Comparison of ENCODE assay signal across 21 cellular contexts in the genomic region with DNA sequence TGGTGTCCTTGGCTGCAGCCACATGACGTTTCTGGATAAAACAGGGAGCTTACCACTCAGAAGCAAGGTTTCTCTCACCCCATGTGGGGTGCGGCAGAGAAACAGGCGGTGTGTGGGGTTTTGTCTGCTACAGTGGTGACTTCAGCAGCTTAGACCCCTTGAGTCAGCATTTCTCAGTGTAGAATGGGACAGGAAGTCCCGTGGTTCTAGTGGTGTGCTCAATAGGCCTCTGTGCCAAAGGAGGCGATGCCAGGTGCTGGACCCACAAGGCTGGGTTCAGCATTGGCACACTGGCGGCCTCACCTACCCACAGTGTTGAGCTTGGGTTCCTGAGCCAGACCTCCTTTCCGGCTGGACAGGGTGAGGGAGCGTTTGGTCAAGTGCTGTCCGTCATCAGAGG.
A peak's percentile ranks its signal among the peaks of the same experiment; 100 is the strongest.
DNase-seq lines count a peak whose midpoint lies in the region; ATAC-seq and TF ChIP-seq lines count a peak whose summit lies in the region.
"Had no signal": no experiment of that assay in that cellular context is flagged by ENCODE, and none has a peak within 500 bp of the region (broad histone marks: within the 10 kb centered on the region; RNA-seq: fewer than 3 reads in every experiment).

No MANE protein-coding gene starts in this region.

- POLR2A ChIA-PET in activated naive CD8-positive, alpha-beta T cell treated with anti-CD3 and anti-CD28 coated beads, Interleukin-2, amount 10 ng/mL, durations not matched to agents 7 days and 5 days (lab: Charles Lee), result no interaction called here
- POLR2A ChIA-PET in HEK293T (lab: Yijun Ruan, JAX), result no interaction called here

- H3K27me3 Mint-ChIP-seq in activated naive CD8-positive, alpha-beta T cell treated with anti-CD3 and anti-CD28 coated beads, Interleukin-2, amount 10 ng/mL, durations not matched to agents 7 days and 5 days, result peaks cover 10% of the 10 kb centered on the region
- H3K27me3 Mint-ChIP-seq in activated naive CD8-positive, alpha-beta T cell treated with anti-CD3 and anti-CD28 coated beads for 36 hours, result no peaks in the 10 kb centered on the region

- H3K4me3 Mint-ChIP-seq in activated naive CD8-positive, alpha-beta T cell treated with anti-CD3 and anti-CD28 coated beads, Interleukin-2, amount 10 ng/mL, durations not matched to agents 7 days and 5 days, result no peak overlapping the region
- H3K4me3 Mint-ChIP-seq in activated naive CD8-positive, alpha-beta T cell treated with anti-CD3 and anti-CD28 coated beads for 36 hours, result no peak overlapping the region
- H3K4me3 Mint-ChIP-seq in stimulated activated effector memory CD8-positive, alpha-beta T cell treated with anti-CD3 and anti-CD28 coated beads, Interleukin-12 subunit alpha, Interleukin-12 subunit beta, amount 100 ng/mL, for 72 hours, result no peak overlapping the region
- H3K4me3 Mint-ChIP-seq: activated naive CD8-positive, alpha-beta T cell; CD14-positive monocyte; memory B cell; T-cell had no signal

- H3K4me3 ChIP-seq in right cardiac atrium (ENCODE audit: low read length), result no peak overlapping the region
- H3K4me3 ChIP-seq: ovary, upper lobe of left lung had no signal

- intact Hi-C loops in right cardiac atrium (cut with DNase I), result no loop called here

- H3K4me1 ChIP-seq in right cardiac atrium (ENCODE audit: control insufficient read depth, insufficient read depth, low read length), result peaks cover 4% of the 10 kb centered on the region
- H3K4me1 ChIP-seq: upper lobe of left lung had no signal

- H3K36me3 Mint-ChIP-seq in activated naive CD8-positive, alpha-beta T cell treated with anti-CD3 and anti-CD28 coated beads, Interleukin-2, amount 10 ng/mL, durations not matched to agents 7 days and 5 days, result no peaks in the 10 kb centered on the region
- no peaks in the 10 kb centered on the region for H3K36me3 Mint-ChIP-seq in activated naive CD8-positive, alpha-beta T cell treated with anti-CD3 and anti-CD28 coated beads for 36 hours
- H3K36me3 Mint-ChIP-seq in stimulated activated effector memory CD8-positive, alpha-beta T cell treated with anti-CD3 and anti-CD28 coated beads, Interleukin-12 subunit alpha, Interleukin-12 subunit beta, amount 100 ng/mL, for 72 hours, result no peaks in the 10 kb centered on the region
- H3K36me3 Mint-ChIP-seq: activated naive CD8-positive, alpha-beta T cell; CD14-positive monocyte; memory B cell; T-cell had no signal

- H3K27me3 ChIP-seq in right cardiac atrium (ENCODE audit: control insufficient read depth, insufficient read depth), result no peaks in the 10 kb centered on the region
- H3K27me3 ChIP-seq: ovary, upper lobe of left lung had no signal

- H3K9me3 ChIP-seq in right cardiac atrium (ENCODE audit: control insufficient read depth, low read length), result no peaks in the 10 kb centered on the region
- H3K9me3 ChIP-seq: ovary, upper lobe of left lung had no signal

- WGBS in right cardiac atrium, result 54% methylated on average over 9 of the region's 9 CpGs

- H3K4me1 Mint-ChIP-seq in activated naive CD8-positive, alpha-beta T cell treated with anti-CD3 and anti-CD28 coated beads, Interleukin-2, amount 10 ng/mL, durations not matched to agents 7 days and 5 days, result no peaks in the 10 kb centered on the region
- no peaks in the 10 kb centered on the region for H3K4me1 Mint-ChIP-seq in activated naive CD8-positive, alpha-beta T cell treated with anti-CD3 and anti-CD28 coated beads for 36 hours
- H3K4me1 Mint-ChIP-seq in stimulated activated effector memory CD8-positive, alpha-beta T cell treated with anti-CD3 and anti-CD28 coated beads, Interleukin-12 subunit alpha, Interleukin-12 subunit beta, amount 100 ng/mL, for 72 hours, result no peaks in the 10 kb centered on the region
- H3K4me1 Mint-ChIP-seq: CD14-positive monocyte, memory B cell, T-cell had no signal

- CTCF ChIA-PET in HEK293T (lab: Yijun Ruan, JAX), result interaction anchor here (0.6 kb wide), 1 partner anchor 92 kb away, joined by 3 read pairs; no protein-coding TSS in a partner anchor

- peak; percentile 50 for ATAC-seq in activated naive CD8-positive, alpha-beta T cell treated with anti-CD3 and anti-CD28 coated beads, Interleukin-2, amount 10 ng/mL, durations not matched to agents 7 days and 5 days (ENCODE audit: low read depth)
- peak; percentile 44 to 62 for ATAC-seq in right cardiac atrium
- peak; percentile 78 for ATAC-seq in stimulated activated effector memory CD8-positive, alpha-beta T cell treated with anti-CD3 and anti-CD28 coated beads, Interleukin-12 subunit alpha, Interleukin-12 subunit beta, amount 100 ng/mL, for 72 hours
- ATAC-seq: T-cell had no signal

- H3K27ac Mint-ChIP-seq in activated naive CD8-positive, alpha-beta T cell treated with anti-CD3 and anti-CD28 coated beads, Interleukin-2, amount 10 ng/mL, durations not matched to agents 7 days and 5 days, result no peak overlapping the region
- no peak overlapping the region for H3K27ac Mint-ChIP-seq in activated naive CD8-positive, alpha-beta T cell treated with anti-CD3 and anti-CD28 coated beads for 36 hours
- no peak overlapping the region for H3K27ac Mint-ChIP-seq in stimulated activated effector memory CD8-positive, alpha-beta T cell treated with anti-CD3 and anti-CD28 coated beads, Interleukin-12 subunit alpha, Interleukin-12 subunit beta, amount 100 ng/mL, for 72 hours
- H3K27ac Mint-ChIP-seq: activated naive CD8-positive, alpha-beta T cell; CD14-positive monocyte; memory B cell; T-cell had no signal

- no peak overlapping the region for H3K27ac ChIP-seq in right cardiac atrium (ENCODE audit: low read length)
- H3K27ac ChIP-seq: ovary, upper lobe of left lung had no signal

- DNase-seq in activated naive CD8-positive, alpha-beta T cell treated with anti-CD3 and anti-CD28 coated beads, Interleukin-2, amount 10 ng/mL, durations not matched to agents 7 days and 5 days, result no peak
- no peak for DNase-seq in activated naive CD8-positive, alpha-beta T cell treated with anti-CD3 and anti-CD28 coated beads for 36 hours
- peak; percentile 94 for DNase-seq in RPMI8226
- peak in 1 of 3 donors; percentile 60 for DNase-seq in right cardiac atrium
- DNase-seq in stimulated activated effector memory CD8-positive, alpha-beta T cell treated with anti-CD3 and anti-CD28 coated beads, Interleukin-12 subunit alpha, Interleukin-12 subunit beta, amount 100 ng/mL, for 72 hours (ENCODE audit: low spot score in 2 of 2), result no peak
- DNase-seq in activated CD4-positive, alpha-beta T cell treated with anti-CD3 and anti-CD28 coated beads for 48 hours, result no peak
- no peak for DNase-seq in HEK293T (ENCODE audit: extremely low spot score)
- no peak for DNase-seq in NCI-H128 (lab: John Stamatoyannopoulos, UW; ENCODE audit: unreplicated experiment)
- DNase-seq: ACHN; activated CD4-positive, alpha-beta T cell treated with anti-CD3 and anti-CD28 coated beads for 4 hours; effector CD4-positive, alpha-beta T cell; foreskin melanocyte; kidney glomerular epithelial cell; NCI-H187 treated with DMSO at 0.1 percent for 48 hours; NCI-H226; ovary; T-cell; upper lobe of left lung had no signal

- H3K9me3 Mint-ChIP-seq in activated naive CD8-positive, alpha-beta T cell treated with anti-CD3 and anti-CD28 coated beads, Interleukin-2, amount 10 ng/mL, durations not matched to agents 7 days and 5 days, result peaks cover 2% of the 10 kb centered on the region
- no peaks in the 10 kb centered on the region for H3K9me3 Mint-ChIP-seq in activated naive CD8-positive, alpha-beta T cell treated with anti-CD3 and anti-CD28 coated beads for 36 hours
- H3K9me3 Mint-ChIP-seq in stimulated activated effector memory CD8-positive, alpha-beta T cell treated with anti-CD3 and anti-CD28 coated beads, Interleukin-12 subunit alpha, Interleukin-12 subunit beta, amount 100 ng/mL, for 72 hours, result no peaks in the 10 kb centered on the region
- H3K9me3 Mint-ChIP-seq: CD14-positive monocyte, T-cell had no signal

TF ChIP-seq in HEK293T, 16 proteins besides CTCF, POLR2A, EP300 and RAD21:
- no peak for TF ChIP-seq ELF4 (IDR thresholded peaks at IDR 0.05)
TF ChIP-seq in HEK293T: peak in this region for 0.
